8 cellular contexts compared by ENCODE assay signal in genomic region chr3:52446631-52447511, GRCh38. TPM values are rescaled to one million over a fixed set of nuclear protein-coding genes. Genes with fewer than 3 reads are reported as not detected.
DNase-seq lines count a peak whose midpoint lies in the region; ATAC-seq lines count a peak whose summit lies in the region.

No MANE protein-coding gene starts in this region.

- no peaks in the 10 kb centered on the region for H3K36me3 ChIP-seq in SJSA1

- intact Hi-C loops in Right ventricle myocardium superior (cut with DNase I), result loop anchor here (2.0 kb wide), 1 partner anchor 18 kb away; no protein-coding TSS in a partner anchor
- intact Hi-C loops in sciatic nerve (cut with DNase I), result no loop called here

- DNase-seq in Daoy (ENCODE audit: low read depth), result peak; percentile 48
- peak; percentile 52 to 63 for DNase-seq in SJSA1 (ENCODE audit: low read depth in 1 of 2, low spot score in 2 of 2)
- peak; percentile 87 for DNase-seq in activated effector memory CD4-positive, alpha-beta T cell treated with anti-CD3 and anti-CD28 coated beads, Interleukin-2, amount 50 U/mL, for 16 hours
- peak; percentile 77 for DNase-seq in Right ventricle myocardium superior
- DNase-seq in sciatic nerve (ENCODE audit: low spot score), result no peak

- H3K27ac ChIP-seq in SJSA1, result no peak overlapping the region

- peaks cover 13% of the 10 kb centered on the region for H3K4me1 ChIP-seq in SJSA1 (replicated peaks)

- peak; percentile 53 for ATAC-seq in HG03354 (IDR thresholded peaks at IDR 0.05; ENCODE audit: poor library complexity, severe bottlenecking, unreplicated experiment)
- peak; percentile 27 for ATAC-seq in Right ventricle myocardium superior (ENCODE audit: poor library complexity)
- ATAC-seq in sciatic nerve, result peak; percentile 65
- ATAC-seq in HG03097 (IDR thresholded peaks at IDR 0.05; ENCODE audit: low FRiP score, unreplicated experiment), result no peak
- no peak for ATAC-seq in GM19467 (IDR thresholded peaks at IDR 0.05; ENCODE audit: unreplicated experiment)

- H3K4me3 ChIP-seq in SJSA1, result no peak overlapping the region

- no peaks in the 10 kb centered on the region for H3K9me3 ChIP-seq in SJSA1 (replicated peaks)

- no peaks in the 10 kb centered on the region for H3K27me3 ChIP-seq in SJSA1 (replicated peaks)

RNA-seq across cellular contexts. Expression of gene SEMA3G, which starts 2.0 kb away (rescaled TPM):
- 0.34 TPM in 1 of 2 replicates, not detected in the other for total RNA-seq in Daoy (2014; rRNA removed; shearing (Covaris generic))
- 0.13 TPM in 1 of 2 replicates, not detected in the other for total RNA-seq in SJSA1 (2014; rRNA removed; shearing (Covaris generic))
- total RNA-seq in Right ventricle myocardium superior (10.4 TPM), sciatic nerve (38.3 TPM)

RNA-seq across cellular contexts. Expression of gene TNNC1, which starts 7.0 kb away (rescaled TPM):
- not detected in 2 replicates for total RNA-seq in Daoy (2014; rRNA removed; shearing (Covaris generic))
- total RNA-seq in SJSA1 (2014; rRNA removed; shearing (Covaris generic)), result 18.2 and 32.1 TPM in 2 replicates
- total RNA-seq in Right ventricle myocardium superior (7,948 TPM), sciatic nerve (205 TPM)

RNA-seq across cellular contexts. Expression of gene NISCH, which starts 8.5 kb away (rescaled TPM):
- total RNA-seq in Daoy (2014; rRNA removed; shearing (Covaris generic)), result 18.7 and 19.0 TPM in 2 replicates
- total RNA-seq in SJSA1 (2014; rRNA removed; shearing (Covaris generic)), result 22.4 and 24.8 TPM in 2 replicates
- total RNA-seq in Right ventricle myocardium superior (46.0 TPM), sciatic nerve (163 TPM)

RNA-seq across cellular contexts. Expression of gene PHF7, which starts 36.4 kb away (rescaled TPM):
- 8.6 and 12.4 TPM in 2 replicates for total RNA-seq in Daoy (2014; rRNA removed; shearing (Covaris generic))
- total RNA-seq in SJSA1 (2014; rRNA removed; shearing (Covaris generic)), result 7.6 and 9.5 TPM in 2 replicates
- total RNA-seq in Right ventricle myocardium superior, result 16.8 TPM
- total RNA-seq in sciatic nerve, result 11.4 TPM

RNA-seq across cellular contexts. Expression of gene BAP1, which starts 37.1 kb away (rescaled TPM):
- 38.2 and 47.8 TPM in 2 replicates for total RNA-seq in Daoy (2014; rRNA removed; shearing (Covaris generic))
- 50.2 and 60.1 TPM in 2 replicates for total RNA-seq in SJSA1 (2014; rRNA removed; shearing (Covaris generic))
- total RNA-seq in Right ventricle myocardium superior (46.2 TPM), sciatic nerve (59.5 TPM)

Comparison
In these comparisons a context has a peak if more than half of its experiments do, and no peak if none do; other contexts are left out.
1. ATAC-seq: peak in HG03354 (single experiment), Right ventricle myocardium superior (single experiment) and sciatic nerve (single experiment); none in HG03097 (single experiment) and GM19467 (single experiment).
2. RNA of gene TNNC1, which starts 7.0 kb away (total RNA-seq): 7,948 TPM in Right ventricle myocardium superior (single experiment); 205 TPM in sciatic nerve (single experiment), 18.2 to 32.1 TPM in SJSA1 and not detected in Daoy; every median in the first group is over 10 times any median in the second.